22 cellular contexts compared by ENCODE assay signal in genomic region chr5:154568597-154568996, GRCh38.
"Had no signal": no experiment of that assay in that cellular context is flagged by ENCODE, and none has a peak within 500 bp of the region (broad histone marks: within the 10 kb centered on the region; RNA-seq: fewer than 3 reads in every experiment).

No MANE protein-coding gene starts in this region.

- H3K27me3 ChIP-seq: colonic mucosa, gastrocnemius medialis, pancreas, right lobe of liver, tibial nerve, uterus had no signal

- ATAC-seq: gastrocnemius medialis; left ventricle myocardium superior; lower lobe of right lung; natural killer cell; pancreas; right lobe of liver; stimulated activated naive B cell treated with anti-CD40 and anti-IgM and Interleukin-4, amounts not matched to agents 10 μg/mL and 1 μg/mL and 100 μg/mL, for 72 hours; upper lobe of right lung had no signal

- DNase-seq: colonic mucosa; effector CD8-positive, alpha-beta T cell; endodermal cell; esophagus squamous epithelium; gastrocnemius medialis; head of caudate nucleus; left ventricle myocardium superior; lower lobe of right lung; natural killer cell; occipital lobe; pancreas; retina; right lobe of liver; small intestine; stimulated activated CD4-positive, alpha-beta T cell treated with anti-CD3 and anti-CD28 coated beads, Interleukin-15, amount 100 ng/mL, for 24 hours; stimulated activated CD4-positive, alpha-beta T cell treated with anti-CD3 and anti-CD28 coated beads, Interleukin-2, amount 100 ng/mL, for 48 hours; stimulated activated naive B cell treated with anti-CD40 and anti-IgM and Interleukin-4, amounts not matched to agents 10 μg/mL and 1 μg/mL and 100 μg/mL, for 72 hours; upper lobe of right lung; uterus had no signal

- H3K4me3 ChIP-seq: colonic mucosa, esophagus squamous epithelium, gastrocnemius medialis, lower lobe of right lung, pancreas, right lobe of liver, thoracic aorta, tibial nerve, upper lobe of right lung, uterus had no signal

- H3K27ac ChIP-seq: colonic mucosa, epithelial cell of prostate, esophagus squamous epithelium, gastrocnemius medialis, lower lobe of right lung, pancreas, right lobe of liver, thoracic aorta, tibial nerve, upper lobe of right lung, uterus had no signal

- H3K36me3 ChIP-seq: colonic mucosa, esophagus squamous epithelium, gastrocnemius medialis, lower lobe of right lung, pancreas, right lobe of liver, thoracic aorta, tibial nerve, upper lobe of right lung, uterus had no signal

- H3K9me3 ChIP-seq: colonic mucosa, esophagus squamous epithelium, gastrocnemius medialis, lower lobe of right lung, pancreas, right lobe of liver, thoracic aorta, tibial nerve, upper lobe of right lung, uterus had no signal

- H3K4me1 ChIP-seq: colonic mucosa, gastrocnemius medialis, lower lobe of right lung, pancreas, right lobe of liver, tibial nerve, upper lobe of right lung, uterus had no signal
